In the genomic region with DNA sequence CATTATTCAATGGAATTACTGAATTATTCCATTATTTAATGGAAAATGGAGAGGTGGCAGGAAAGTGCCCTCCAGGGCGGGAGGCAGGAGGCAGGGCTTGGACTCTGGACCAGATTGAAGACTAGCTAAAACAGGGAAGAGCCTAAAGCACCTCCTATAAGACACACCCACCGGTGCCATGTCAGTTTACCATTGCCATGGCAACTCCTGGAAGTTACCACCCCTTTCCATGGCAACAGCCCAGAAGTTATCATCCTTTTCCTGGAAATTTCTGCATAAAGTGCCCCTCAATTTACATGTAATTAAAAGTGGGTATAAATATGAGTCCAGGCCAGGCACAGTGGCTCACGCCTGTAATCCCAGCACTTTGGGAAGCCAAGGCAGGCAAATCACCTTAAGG, we compare ENCODE assay signal across 20 cellular contexts.
"Had no signal": no experiment of that assay in that cellular context is flagged by ENCODE, and none has a peak within 500 bp of the region (broad histone marks: within the 10 kb centered on the region; RNA-seq: fewer than 3 reads in every experiment).

No MANE protein-coding gene starts in this region.

- ATAC-seq: activated CD4-positive, CD25-positive, alpha-beta regulatory T cell treated with anti-CD3 and anti-CD28 coated beads, Interleukin-2, amount 50 U/mL, for 24 hours; activated naive CD8-positive, alpha-beta T cell treated with anti-CD3 and anti-CD28 coated beads, Interleukin-2, amount 50 U/mL, for 24 hours; effector memory CD8-positive, alpha-beta T cell; left cardiac atrium; naive thymus-derived CD8-positive, alpha-beta T cell; right cardiac atrium; stimulated activated memory B cell treated with anti-CD40 and anti-IgM and Interleukin-4, amounts not matched to agents 10 μg/mL and 1 μg/mL and 100 μg/mL, for 72 hours; T-helper 17 cell; upper lobe of right lung had no signal

- H3K36me3 ChIP-seq: stomach, tibial artery, upper lobe of right lung, WERI-Rb-1 had no signal

- DNase-seq: activated CD4-positive, alpha-beta T cell treated with anti-CD3 and anti-CD28 coated beads, Interleukin-2, amount 10 ng/mL, durations not matched to agents 24 days and 14 days; activated naive CD8-positive, alpha-beta T cell treated with anti-CD3 and anti-CD28 coated beads, Interleukin-2, amount 50 U/mL, for 24 hours; effector memory CD8-positive, alpha-beta T cell; foreskin fibroblast; hippocampal formation; left cardiac atrium; nucleus accumbens; right cardiac atrium; stimulated activated CD4-positive, alpha-beta T cell treated with anti-CD3 and anti-CD28 coated beads, Interleukin-12 subunit alpha, Interleukin-12 subunit beta, amount 100 ng/mL, for 4 hours; stimulated activated CD4-positive, alpha-beta T cell treated with anti-CD3 and anti-CD28 coated beads, Interleukin-4, amount 100 ng/mL, for 1 hour; T-helper 17 cell; T1000; upper lobe of right lung; WERI-Rb-1 had no signal

- H3K27ac ChIP-seq: parathyroid adenoma, stomach, tibial artery, upper lobe of right lung, WERI-Rb-1 had no signal

- H3K27me3 ChIP-seq: upper lobe of right lung had no signal

- H3K9me3 ChIP-seq: stomach, tibial artery, upper lobe of right lung had no signal

- H3K4me1 ChIP-seq: parathyroid adenoma, stomach, tibial artery, upper lobe of right lung had no signal

- H3K4me3 ChIP-seq: stomach, tibial artery, upper lobe of right lung had no signal
